In the genomic region with DNA sequence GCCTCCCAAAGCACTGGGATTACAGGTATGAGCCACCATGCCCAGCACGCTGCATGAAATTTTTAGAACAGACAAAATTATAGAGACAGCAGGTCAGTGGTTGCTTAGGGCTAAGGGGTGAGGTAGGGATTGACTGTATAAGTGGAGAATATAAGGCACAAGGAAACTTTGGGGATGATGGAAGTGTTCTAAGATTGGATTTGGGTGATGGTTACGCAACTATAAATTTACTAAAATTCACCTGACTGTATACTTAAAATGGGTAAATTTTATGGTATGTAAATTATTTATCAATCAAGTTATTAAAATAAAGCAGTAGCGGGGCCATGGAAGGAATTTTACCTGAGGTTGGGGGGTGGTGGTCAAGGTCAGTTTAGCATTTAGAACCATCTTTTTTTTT, we compare ENCODE assay signal across 11 cellular contexts.
"Had no signal": no experiment of that assay in that cellular context is flagged by ENCODE, and none has a peak within 500 bp of the region (broad histone marks: within the 10 kb centered on the region; RNA-seq: fewer than 3 reads in every experiment).

No MANE protein-coding gene starts in this region.

- H2AFZ ChIP-seq: GM23248, GM23338 had no signal

- FAIRE-seq: H1, H54 had no signal

- H3K4me3 ChIP-seq: GM23248, GM23338, HAP-1 had no signal

- DNase-seq: GM23248, GOT3, H7, H9, HCEC 1CT, HFFc6 had no signal

- H3K4me2 ChIP-seq: GM23338 had no signal

- ATAC-seq: GM23338, HCT116 had no signal

- H3K4me3 Mint-ChIP-seq: GM23338, H9, HFFc6 had no signal

- H3K9ac ChIP-seq: GM23248 had no signal

- H3K4me1 ChIP-seq: HAP-1 had no signal

- H3K27ac ChIP-seq: GM23248 had no signal

- H3K27ac Mint-ChIP-seq: GM23338, H9, HFFc6 had no signal

- H3K9me3 Mint-ChIP-seq: GM23338, H9, HFFc6 had no signal

- H3K9me3 ChIP-seq: HAP-1 had no signal

- H3K4me1 Mint-ChIP-seq: GM23338 had no signal

- H3K36me3 ChIP-seq: HAP-1 had no signal
